8 cellular contexts compared by ENCODE assay signal in genomic region chr5:68264024-68264956, GRCh38. TPM values are rescaled to one million over a fixed set of nuclear protein-coding genes. Genes with fewer than 3 reads are reported as not detected.
DNase-seq lines count a peak whose midpoint lies in the region; ATAC-seq and TF ChIP-seq lines count a peak whose summit lies in the region.

No MANE protein-coding gene starts in this region.

- H3K4me1 Mint-ChIP-seq in CD4-positive, alpha-beta memory T cell, result peaks cover 75 to 93% (median 83%) of the 10 kb centered on the region in 4 donors
- H3K4me1 Mint-ChIP-seq in T-helper 17 cell, result peaks cover 48% of the 10 kb centered on the region

- H3K4me3 ChIP-seq in CD4-positive, alpha-beta memory T cell (ENCODE audit: low read length in 2 of 2), result no peak overlapping the region
- H3K4me3 ChIP-seq in left ventricle myocardium inferior, result no peak overlapping the region
- H3K4me3 ChIP-seq in rectal smooth muscle tissue (ENCODE audit: low read length), result no peak overlapping the region

- no peaks in the 10 kb centered on the region for H3K36me3 ChIP-seq in CD4-positive, alpha-beta memory T cell (ENCODE audit: insufficient read depth, low read length)
- H3K36me3 ChIP-seq in left ventricle myocardium inferior (no peaks in the 10 kb centered on the region), rectal smooth muscle tissue (ENCODE audit: control insufficient read depth, insufficient read depth, low read length) (no peaks in the 10 kb centered on the region)

- POLR2A ChIA-PET in CD4-positive, alpha-beta memory T cell (lab: Charles Lee; ENCODE audit: partially characterized antibody), result interaction anchor here (1.0 to 12.9 kb wide), 3 partner anchors 8 to 17 kb away, joined by 3 to 179 read pairs (median 3); no protein-coding TSS in a partner anchor

- H3K36me3 Mint-ChIP-seq in CD4-positive, alpha-beta memory T cell, result peaks cover 0 to 10% of the 10 kb centered on the region in 2 donors
- H3K36me3 Mint-ChIP-seq in T-helper 17 cell (ENCODE audit: low read depth), result no peaks in the 10 kb centered on the region

- intact Hi-C loops in CD4-positive, alpha-beta memory T cell (cut with micrococcal nuclease), result no loop called here
- intact Hi-C loops in left ventricle myocardium inferior (cut with micrococcal nuclease), result no loop called here

- H3K9me3 ChIP-seq in CD4-positive, alpha-beta memory T cell (ENCODE audit: control insufficient read depth in 1 of 2, low read length in 2 of 2), result no peaks in the 10 kb centered on the region
- H3K9me3 ChIP-seq in T-helper 17 cell (ENCODE audit: control insufficient read depth, low read length, poor library complexity, severe bottlenecking) (no peaks in the 10 kb centered on the region), left ventricle myocardium inferior (replicated peaks) (no peaks in the 10 kb centered on the region)

- no peaks in the 10 kb centered on the region for H3K27me3 Mint-ChIP-seq in CD4-positive, alpha-beta memory T cell
- H3K27me3 Mint-ChIP-seq in T-helper 17 cell, result no peaks in the 10 kb centered on the region

- no peaks in the 10 kb centered on the region for H3K9me3 Mint-ChIP-seq in CD4-positive, alpha-beta memory T cell

- H3K4me3 Mint-ChIP-seq in CD4-positive, alpha-beta memory T cell, result peak overlapping the region in 7 of 8 donors; percentile 0 to 66 (median 29)
- no peak overlapping the region for H3K4me3 Mint-ChIP-seq in T-helper 17 cell

- H3K27ac ChIP-seq in CD4-positive, alpha-beta memory T cell (ENCODE audit: low read depth, low read length), result no peak overlapping the region
- H3K27ac ChIP-seq in left ventricle myocardium inferior (replicated peaks) (peak overlapping the region; percentile 91), rectal smooth muscle tissue (ENCODE audit: low read depth, low read length) (peak overlapping the region; percentile 85)

- H3K9ac ChIP-seq in rectal smooth muscle tissue (ENCODE audit: low read length), result no peak overlapping the region

- no peak for DNase-seq in CD4-positive, alpha-beta memory T cell
- DNase-seq in T-helper 17 cell, result no peak
- peak; percentile 35 for DNase-seq in left ventricle myocardium inferior
- DNase-seq in GM19240 (ENCODE audit: insufficient read length, low spot score), result no peak
- no peak for DNase-seq in NCI-H1436 (lab: John Stamatoyannopoulos, UW)
- no peak for DNase-seq in NCI-H187 treated with DMSO at 0.1 percent for 48 hours (lab: John Stamatoyannopoulos, UW)

- no peaks in the 10 kb centered on the region for H3K27me3 ChIP-seq in CD4-positive, alpha-beta memory T cell (ENCODE audit: insufficient read depth, low read length)
- H3K27me3 ChIP-seq in left ventricle myocardium inferior (ENCODE audit: low read depth) (no peaks in the 10 kb centered on the region), rectal smooth muscle tissue (ENCODE audit: control insufficient read depth, insufficient read depth, low read length) (no peaks in the 10 kb centered on the region)

- CTCF ChIA-PET in CD4-positive, alpha-beta memory T cell (lab: Charles Lee; ENCODE audit: partially characterized antibody), result interaction anchor here (1.2 to 2.5 kb wide), 5 partner anchors 9 to 16 kb away, joined by 3 to 14 read pairs (median 5); no protein-coding TSS in a partner anchor

- H3K27ac Mint-ChIP-seq in CD4-positive, alpha-beta memory T cell, result peak overlapping the region; percentile 43 to 92 (median 80)
- peak overlapping the region; percentile 93 for H3K27ac Mint-ChIP-seq in T-helper 17 cell

- peaks cover 93% of the 10 kb centered on the region for H3K4me1 ChIP-seq in CD4-positive, alpha-beta memory T cell (ENCODE audit: insufficient read depth, low read length)
- H3K4me1 ChIP-seq in left ventricle myocardium inferior, result peaks cover 100% of the 10 kb centered on the region
- peaks cover 56% of the 10 kb centered on the region for H3K4me1 ChIP-seq in rectal smooth muscle tissue (ENCODE audit: control insufficient read depth, insufficient read depth, low read length)

- TF ChIP-seq CTCF in left ventricle myocardium inferior (IDR thresholded peaks at IDR 0.05; ENCODE audit: borderline replicate concordance), result no peak

- ATAC-seq in T-helper 17 cell (no peak), HG02884 (IDR thresholded peaks at IDR 0.05; ENCODE audit: unreplicated experiment) (no peak)

RNA-seq across cellular contexts. Expression of gene PIK3R1, which starts 48.7 kb away (rescaled TPM):
- total RNA-seq in CD4-positive, alpha-beta memory T cell, result 100 to 1,000 TPM; 151 to 152 TPM
- polyA plus RNA-seq in CD4-positive, alpha-beta memory T cell, result 10 to 100 TPM; 92.6 to 98.3 TPM
- total RNA-seq in T-helper 17 cell (100 to 1,000 TPM; 212 to 306 TPM), left ventricle myocardium inferior (132 TPM)
